8 cellular contexts compared by ENCODE assay signal in the genomic region with DNA sequence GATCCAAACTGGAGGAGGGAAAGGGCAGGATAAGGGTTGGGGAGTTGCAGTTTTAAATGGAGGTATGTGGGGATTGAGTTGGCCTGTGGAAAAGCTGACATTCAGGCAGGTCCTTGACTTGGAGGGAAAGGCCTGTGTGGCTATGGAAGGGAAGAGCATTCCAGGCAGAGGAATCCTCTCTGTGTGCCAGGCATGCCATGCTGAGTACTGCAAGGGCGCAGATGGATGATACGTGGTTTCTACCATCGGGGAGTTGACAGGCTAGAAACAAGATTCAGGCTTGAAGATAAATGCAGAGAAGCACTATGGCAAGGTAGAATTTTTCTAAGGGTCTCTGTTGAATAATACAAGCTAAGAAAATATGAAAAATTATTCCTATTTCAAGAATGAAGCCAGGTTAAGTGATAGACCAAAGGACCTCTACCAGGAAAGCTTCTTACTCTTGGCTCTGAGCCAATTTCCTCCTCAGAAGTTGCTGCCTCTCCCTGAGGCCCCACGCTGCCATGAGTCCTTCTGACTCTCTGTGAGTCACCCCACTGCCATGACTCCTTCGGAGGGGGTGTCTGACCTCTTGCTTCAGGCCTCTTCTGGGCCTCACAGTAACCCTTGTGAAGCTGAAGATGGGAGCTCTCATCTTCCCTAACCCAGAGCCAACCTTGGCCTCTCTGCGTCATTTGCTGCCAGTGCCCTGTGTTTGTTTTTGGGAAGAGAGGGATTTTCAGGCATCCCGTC.
DNase-seq lines count a peak whose midpoint lies in the region; ATAC-seq and TF ChIP-seq lines count a peak whose summit lies in the region.

No MANE protein-coding gene starts in this region.

- no peaks in the 10 kb centered on the region for H4K20me1 ChIP-seq in hepatocyte (ENCODE audit: insufficient read depth, poor library complexity, severe bottlenecking)

- POLR2A ChIA-PET in HEK293T (lab: Yijun Ruan, JAX): no interaction called here

- no peaks in the 10 kb centered on the region for H3K36me3 Mint-ChIP-seq in activated naive CD8-positive, alpha-beta T cell treated with anti-CD3 and anti-CD28 coated beads for 36 hours
- H3K36me3 Mint-ChIP-seq in activated naive CD4-positive, alpha-beta T cell treated with anti-CD3 and anti-CD28 coated beads for 36 hours (ENCODE audit: low read depth): no peaks in the 10 kb centered on the region

- TF ChIP-seq CTCF in hepatocyte (IDR thresholded peaks at IDR 0.05; ENCODE audit: poor library complexity): no peak

- H3K9me3 ChIP-seq in hepatocyte (ENCODE audit: low read depth): no peaks in the 10 kb centered on the region

- H3K4me1 Mint-ChIP-seq in activated naive CD8-positive, alpha-beta T cell treated with anti-CD3 and anti-CD28 coated beads for 36 hours: no peaks in the 10 kb centered on the region
- no peaks in the 10 kb centered on the region for H3K4me1 Mint-ChIP-seq in activated naive CD4-positive, alpha-beta T cell treated with anti-CD3 and anti-CD28 coated beads for 36 hours (ENCODE audit: low read depth)

- peak overlapping the region; percentile 44 for H3K27ac ChIP-seq in hepatocyte

- intact Hi-C loops in activated naive CD4-positive, alpha-beta T cell treated with anti-CD3 and anti-CD28 coated beads for 36 hours (cut with micrococcal nuclease): no loop called here

- DNase-seq in AG20443 (ENCODE audit: low spot score) (peak; percentile 87), HEK293T (ENCODE audit: extremely low spot score) (peak; percentile 19), hepatocyte (ENCODE audit: low spot score) (peak; percentile 87), globus pallidus (ENCODE audit: low spot score) (no peak), NCI-H187 treated with DMSO at 0.1 percent for 48 hours (lab: John Stamatoyannopoulos, UW) (no peak)
- peak; percentile 8 for DNase-seq in activated naive CD8-positive, alpha-beta T cell treated with anti-CD3 and anti-CD28 coated beads for 36 hours
- no peak for DNase-seq in activated naive CD4-positive, alpha-beta T cell treated with anti-CD3 and anti-CD28 coated beads for 36 hours

- no peak overlapping the region for H3K27ac Mint-ChIP-seq in activated naive CD8-positive, alpha-beta T cell treated with anti-CD3 and anti-CD28 coated beads for 36 hours
- no peak overlapping the region for H3K27ac Mint-ChIP-seq in activated naive CD4-positive, alpha-beta T cell treated with anti-CD3 and anti-CD28 coated beads for 36 hours

- H3K79me2 ChIP-seq in hepatocyte: no peaks in the 10 kb centered on the region

- peaks cover 14% of the 10 kb centered on the region for H3K4me1 ChIP-seq in hepatocyte (ENCODE audit: insufficient read depth)

- peak overlapping the region; percentile 2 for H3K4me2 ChIP-seq in hepatocyte

- H2AFZ ChIP-seq in hepatocyte: no peak overlapping the region

- H3K27me3 Mint-ChIP-seq in activated naive CD8-positive, alpha-beta T cell treated with anti-CD3 and anti-CD28 coated beads for 36 hours: no peaks in the 10 kb centered on the region
- H3K27me3 Mint-ChIP-seq in activated naive CD4-positive, alpha-beta T cell treated with anti-CD3 and anti-CD28 coated beads for 36 hours (ENCODE audit: low read depth): no peaks in the 10 kb centered on the region

- 66% methylated on average over 7 of the region's 7 CpGs for WGBS in hepatocyte (ENCODE audit: low lambda C conversion rate, missing lambda C conversion rate)

- no peak overlapping the region for H3K4me3 Mint-ChIP-seq in activated naive CD8-positive, alpha-beta T cell treated with anti-CD3 and anti-CD28 coated beads for 36 hours
- H3K4me3 Mint-ChIP-seq in activated naive CD4-positive, alpha-beta T cell treated with anti-CD3 and anti-CD28 coated beads for 36 hours: no peak overlapping the region

- H3K9me2 ChIP-seq in hepatocyte (replicated peaks; ENCODE audit: insufficient read depth): no peaks in the 10 kb centered on the region

- H3K36me3 ChIP-seq in hepatocyte (replicated peaks; ENCODE audit: insufficient read depth, low read depth): no peaks in the 10 kb centered on the region

- no peak overlapping the region for H3K4me3 ChIP-seq in hepatocyte

- H3K27me3 ChIP-seq in hepatocyte: no peaks in the 10 kb centered on the region

- no peaks in the 10 kb centered on the region for H3K9me3 Mint-ChIP-seq in activated naive CD8-positive, alpha-beta T cell treated with anti-CD3 and anti-CD28 coated beads for 36 hours
- no peaks in the 10 kb centered on the region for H3K9me3 Mint-ChIP-seq in activated naive CD4-positive, alpha-beta T cell treated with anti-CD3 and anti-CD28 coated beads for 36 hours

- CTCF ChIA-PET in HEK293T (lab: Yijun Ruan, JAX): no interaction called here
- CTCF ChIA-PET in activated naive CD4-positive, alpha-beta T cell treated with anti-CD3 and anti-CD28 coated beads for 36 hours (lab: Charles Lee): interaction anchor here (0.6 kb wide), 1 partner anchor 1935 kb away, joined by 3 read pairs; no protein-coding TSS in a partner anchor

- no peak for ATAC-seq in GM21381 (IDR thresholded peaks at IDR 0.05; ENCODE audit: unreplicated experiment)

TF ChIP-seq in HEK293T, 16 proteins besides CTCF, POLR2A, EP300 and RAD21:
- no peak for TF ChIP-seq SUZ12 (IDR thresholded peaks at IDR 0.05)
- TF ChIP-seq BHLHE40 (IDR thresholded peaks at IDR 0.05; ENCODE audit: borderline replicate concordance): no peak
- no peak for TF ChIP-seq ARNT (IDR thresholded peaks at IDR 0.05)
- no peak for TF ChIP-seq ZNF384 (IDR thresholded peaks at IDR 0.05)
- no peak for TF ChIP-seq SP1 (IDR thresholded peaks at IDR 0.05)
- TF ChIP-seq FOXK2 (IDR thresholded peaks at IDR 0.05): no peak
- no peak for TF ChIP-seq ELF4 (IDR thresholded peaks at IDR 0.05)
- TF ChIP-seq L3MBTL2 (conservative IDR thresholded peaks at IDR 0.05): no peak
- TF ChIP-seq NFRKB (IDR thresholded peaks at IDR 0.05): no peak

Comparison
In these comparisons a context has a peak if more than half of its experiments do, and no peak if none do; other contexts are left out.
1. DNase-seq: peak in AG20443 (single experiment), HEK293T (single experiment), activated naive CD8-positive, alpha-beta T cell treated with anti-CD3 and anti-CD28 coated beads for 36 hours (single experiment) and hepatocyte (single experiment); none in globus pallidus (single experiment), NCI-H187 treated with DMSO at 0.1 percent for 48 hours (single experiment) and activated naive CD4-positive, alpha-beta T cell treated with anti-CD3 and anti-CD28 coated beads for 36 hours (single experiment).